9 cellular contexts compared by ENCODE assay signal in the genomic region with DNA sequence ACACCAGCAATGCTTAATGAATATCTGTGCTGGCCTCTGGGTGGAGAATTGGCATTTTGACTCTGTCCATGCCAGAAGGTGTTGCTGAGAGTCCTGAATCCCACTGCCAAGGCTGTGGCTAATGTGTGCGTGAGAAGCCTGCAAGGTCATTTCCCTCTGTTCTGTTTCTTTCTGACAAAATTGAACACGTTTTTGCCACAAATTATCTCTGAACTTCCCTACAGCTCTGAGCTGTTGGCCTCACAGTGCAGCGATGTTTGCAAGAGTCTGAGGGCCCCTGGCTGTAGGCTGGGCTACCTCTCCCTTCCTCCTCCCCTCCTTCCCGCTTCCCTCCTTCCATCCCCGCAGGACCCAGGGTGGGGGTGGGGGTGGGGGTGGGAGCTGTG.
A peak's percentile ranks its signal among the peaks of the same experiment; 100 is the strongest.
DNase-seq lines count a peak whose midpoint lies in the region; ATAC-seq and TF ChIP-seq lines count a peak whose summit lies in the region.
"Had no signal": no experiment of that assay in that cellular context is flagged by ENCODE, and none has a peak within 500 bp of the region (broad histone marks: within the 10 kb centered on the region; RNA-seq: fewer than 3 reads in every experiment).

No MANE protein-coding gene starts in this region.

- peak overlapping the region; percentile 21 to 72 for H3K27ac ChIP-seq in breast epithelium
- H3K27ac ChIP-seq in cardiac muscle cell, result no peak overlapping the region
- H3K27ac ChIP-seq in vagina, result peak overlapping the region; percentile 63

- H3K4me3 Mint-ChIP-seq in MCF 10A (ENCODE audit: unreplicated experiment), result no peak overlapping the region
- peak overlapping the region in 1 of 10 donors; percentile 48 for H3K4me3 Mint-ChIP-seq in naive thymus-derived CD8-positive, alpha-beta T cell
- H3K4me3 Mint-ChIP-seq: CD4-positive, alpha-beta T cell had no signal

- TF ChIP-seq CTCF in breast epithelium (IDR thresholded peaks at IDR 0.05), result no peak
- TF ChIP-seq CTCF in MCF 10A (IDR thresholded peaks at IDR 0.05; ENCODE audit: unreplicated experiment), result no peak
- TF ChIP-seq CTCF in cardiac muscle cell (IDR thresholded peaks at IDR 0.05; ENCODE audit: low read depth, low read length), result peak; percentile 14
- TF ChIP-seq CTCF in vagina (IDR thresholded peaks at IDR 0.05), result no peak
- TF ChIP-seq CTCF in BE2C (IDR thresholded peaks at IDR 0.05; ENCODE audit: low read depth, low read length), result no peak

- CTCF ChIA-PET in MCF 10A (lab: Yijun Ruan, JAX), result interaction anchor here (0.6 kb wide), 1 partner anchor 142 kb away, joined by 4 read pairs; no protein-coding TSS in a partner anchor

- H3K27me3 ChIP-seq in breast epithelium (no peaks in the 10 kb centered on the region), cardiac muscle cell (no peaks in the 10 kb centered on the region), vagina (no peaks in the 10 kb centered on the region), BE2C (no peaks in the 10 kb centered on the region)

- intact Hi-C loops in breast epithelium (cut with DNase I; ENCODE audit: low total_unique reads) (no loop called here), MCF 10A (cut with micrococcal nuclease) (no loop called here), vagina (cut with DNase I) (no loop called here)

- no peak overlapping the region for H3K27ac Mint-ChIP-seq in MCF 10A (ENCODE audit: low read depth, unreplicated experiment)
- no peak overlapping the region for H3K27ac Mint-ChIP-seq in naive thymus-derived CD8-positive, alpha-beta T cell
- H3K27ac Mint-ChIP-seq: CD4-positive, alpha-beta T cell had no signal

- TF ChIP-seq POLR2A in breast epithelium (IDR thresholded peaks at IDR 0.05), result no peak
- no peak for TF ChIP-seq POLR2A in vagina (IDR thresholded peaks at IDR 0.05)

- ATAC-seq in HG03571 (IDR thresholded peaks at IDR 0.05; ENCODE audit: unreplicated experiment), result peak; percentile 36
- no peak for ATAC-seq in naive thymus-derived CD8-positive, alpha-beta T cell

- H3K36me3 ChIP-seq in breast epithelium (no peaks in the 10 kb centered on the region), cardiac muscle cell (no peaks in the 10 kb centered on the region), vagina (no peaks in the 10 kb centered on the region), BE2C (no peaks in the 10 kb centered on the region)

- BruUV-seq in MCF 10A (replicated peaks; lab: Mats Ljungman, UMichigan), result no TSS peak

- POLR2A ChIA-PET in MCF 10A (lab: Yijun Ruan, JAX), result no interaction called here
- POLR2A ChIA-PET in naive thymus-derived CD8-positive, alpha-beta T cell (lab: Charles Lee), result no interaction called here

- H3K27me3 Mint-ChIP-seq in MCF 10A (ENCODE audit: insufficient read depth, unreplicated experiment), result no peaks in the 10 kb centered on the region
- peaks cover 9 to 46% (median 18%) of the 10 kb centered on the region in 5 donors for H3K27me3 Mint-ChIP-seq in naive thymus-derived CD8-positive, alpha-beta T cell

- H3K4me3 ChIP-seq in breast epithelium (peak overlapping the region; percentile 24 to 62 (median 37)), cardiac muscle cell (no peak overlapping the region), vagina (peak overlapping the region; percentile 21 to 26), BE2C (ENCODE audit: low read depth, low read length) (no peak overlapping the region)

- no peaks in the 10 kb centered on the region for H3K4me1 Mint-ChIP-seq in MCF 10A (ENCODE audit: insufficient read depth, unreplicated experiment)
- peaks cover 2 to 19% (median 9%) of the 10 kb centered on the region in 4 donors for H3K4me1 Mint-ChIP-seq in naive thymus-derived CD8-positive, alpha-beta T cell

- H3K4me1 ChIP-seq in breast epithelium (no peaks in the 10 kb centered on the region), cardiac muscle cell (ENCODE audit: low read depth) (no peaks in the 10 kb centered on the region), vagina (peaks cover 21% of the 10 kb centered on the region), BE2C (peaks cover 8% of the 10 kb centered on the region)

- DNase-seq in breast epithelium (ENCODE audit: low spot score in 2 of 2), result no peak
- DNase-seq in MCF 10A (ENCODE audit: unreplicated experiment), result no peak
- peak in 1 of 2 donors; percentile 80 for DNase-seq in cardiac muscle cell (ENCODE audit: low read depth in 1 of 2, low spot score in 1 of 2)
- DNase-seq in vagina (ENCODE audit: extremely low spot score in 2 of 2), result no peak
- DNase-seq in naive thymus-derived CD8-positive, alpha-beta T cell, result no peak
- no peak for DNase-seq in BE2C
- DNase-seq in occipital lobe (lab: John Stamatoyannopoulos, UW), result no peak
- DNase-seq: CD4-positive, alpha-beta T cell had no signal

- no peaks in the 10 kb centered on the region for H3K36me3 Mint-ChIP-seq in MCF 10A (ENCODE audit: insufficient read depth, unreplicated experiment)
- H3K36me3 Mint-ChIP-seq in naive thymus-derived CD8-positive, alpha-beta T cell, result peaks cover 0 to 20% (median 2%) of the 10 kb centered on the region in 3 donors

- peaks cover 18% of the 10 kb centered on the region for H3K9me3 Mint-ChIP-seq in MCF 10A (ENCODE audit: unreplicated experiment)
- H3K9me3 Mint-ChIP-seq in naive thymus-derived CD8-positive, alpha-beta T cell, result peaks cover 0 to 34% (median 13%) of the 10 kb centered on the region in 9 donors

- H3K9me3 ChIP-seq in breast epithelium, result peaks cover 13 to 17% of the 10 kb centered on the region in 2 donors
- no peaks in the 10 kb centered on the region for H3K9me3 ChIP-seq in cardiac muscle cell (ENCODE audit: low read depth)
- H3K9me3 ChIP-seq in vagina, result peaks cover 5% of the 10 kb centered on the region
- no peaks in the 10 kb centered on the region; the same call in 1 of the 2 replicates for H3K9me3 ChIP-seq in BE2C

Comparison
In these comparisons a context has a peak if more than half of its experiments do, and no peak if none do; other contexts are left out.
1. H3K4me3 ChIP-seq: peak in breast epithelium (3 of 3) and vagina (2 of 2); none in cardiac muscle cell (single experiment) and BE2C (single experiment).